Comparison of ENCODE assay signal across 9 cellular contexts in the genomic region with DNA sequence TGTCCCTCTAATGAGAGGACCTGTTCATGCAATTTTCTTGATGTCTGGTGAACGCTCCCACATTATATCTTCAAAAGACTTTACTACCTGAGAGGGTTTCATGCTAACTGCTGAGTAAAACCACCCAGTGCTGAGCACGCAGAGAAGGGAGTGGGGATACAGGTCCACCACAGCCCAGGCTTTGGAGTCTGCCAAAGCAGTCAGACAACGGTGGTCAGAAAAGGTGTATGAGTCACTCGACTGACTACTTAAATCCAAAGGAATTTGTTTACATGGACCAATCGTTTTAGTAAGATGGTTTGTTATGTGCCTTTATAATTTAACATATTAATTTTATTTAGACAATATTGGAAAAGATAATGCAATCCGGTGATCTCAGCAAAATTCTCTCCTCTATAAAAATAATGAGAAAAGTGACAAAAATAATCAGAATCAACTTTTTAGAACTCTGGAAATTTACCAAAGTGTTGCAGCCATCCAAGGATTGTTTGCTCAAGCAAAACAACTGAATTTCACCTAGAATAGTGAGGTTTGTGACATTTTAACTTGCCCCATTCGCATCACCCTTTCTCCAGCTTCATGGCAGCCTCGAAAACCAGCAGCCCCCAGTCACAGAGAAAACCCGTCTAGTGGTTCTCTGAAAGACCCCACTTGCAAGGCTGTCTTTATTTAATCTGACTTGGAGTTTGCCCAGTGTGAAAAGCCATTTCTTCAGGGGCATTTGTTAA. TPM values are rescaled to one million over a fixed set of nuclear protein-coding genes. Genes with fewer than 3 reads are reported as not detected.
DNase-seq lines count a peak whose midpoint lies in the region; ATAC-seq and TF ChIP-seq lines count a peak whose summit lies in the region.
"Not testable (repeated sequence)": the region's sequence is repeated elsewhere in the genome, so short reads cannot be mapped to it uniquely, and the experiment has no call there.
"Had no signal": no experiment of that assay in that cellular context is flagged by ENCODE, and none has a peak within 500 bp of the region (broad histone marks: within the 10 kb centered on the region; RNA-seq: fewer than 3 reads in every experiment).

No MANE protein-coding gene starts in this region.

- dilution Hi-C loops in IMR-90 (cut with HindIII; ENCODE audit: low sequenced_read_pairs, unreplicated experiment): not testable (repeated sequence)

- not testable (repeated sequence) for H3K4me3 Mint-ChIP-seq in MCF 10A (ENCODE audit: unreplicated experiment)

- H2BK5ac ChIP-seq in IMR-90 (ENCODE audit: low read depth, low read length, poor library complexity, severe bottlenecking); mesenchymal stem cell (ENCODE audit: low read depth, low read length, poor library complexity, severe bottlenecking): not testable (repeated sequence)

- TF ChIP-seq POLR2A in IMR-90 (IDR thresholded peaks at IDR 0.05; ENCODE audit: low read depth, low read length): not testable (repeated sequence)

- H3K18ac ChIP-seq in IMR-90 (ENCODE audit: low read depth, low read length); mesenchymal stem cell (ENCODE audit: low read depth in 1 of 2, low read length in 2 of 2): not testable (repeated sequence)

- not testable (repeated sequence) for H2BK15ac ChIP-seq in IMR-90 (ENCODE audit: low read depth, low read length); mesenchymal stem cell (ENCODE audit: low read depth, poor library complexity, severe bottlenecking)

- not testable (repeated sequence) for H2AFZ ChIP-seq in IMR-90 (replicated peaks; ENCODE audit: low read length, poor library complexity); fibroblast of lung (ENCODE audit: low read length); hepatocyte; mesenchymal stem cell (ENCODE audit: low read depth, low read length)

- H3K9me3 ChIP-seq in IMR-90 (ENCODE audit: control insufficient read depth, insufficient read depth, low read length); RWPE2 (ENCODE audit: severe bottlenecking); fibroblast of lung (ENCODE audit: control insufficient read depth, insufficient read depth, low read depth, low read length); hepatocyte (ENCODE audit: low read depth); mesenchymal stem cell (ENCODE audit: control insufficient read depth, low read length): not testable (repeated sequence)

- ATAC-seq in IMR-90 (ENCODE audit: low read depth) (peak; percentile 46), RWPE2 (ENCODE audit: low read depth) (peak; percentile 70; the same call in 1 of the 3 replicates)

- H4K20me1 ChIP-seq in IMR-90 (ENCODE audit: insufficient read depth, low read length); fibroblast of lung (ENCODE audit: control insufficient read depth, extremely low read depth, insufficient read depth, low read length); hepatocyte (ENCODE audit: insufficient read depth, poor library complexity, severe bottlenecking): not testable (repeated sequence)

- not testable (repeated sequence) for H3K4me1 Mint-ChIP-seq in MCF 10A (ENCODE audit: insufficient read depth, unreplicated experiment)

- H3K9me1 ChIP-seq in IMR-90 (ENCODE audit: insufficient read depth, low read length): not testable (repeated sequence)

- not testable (repeated sequence) for H3K4me2 ChIP-seq in IMR-90 (ENCODE audit: low read depth, low read length); fibroblast of lung (ENCODE audit: extremely low read depth, insufficient read depth, low read length); hepatocyte; mesenchymal stem cell (ENCODE audit: low read length, poor library complexity, severe bottlenecking)

- not testable (repeated sequence) for H4K91ac ChIP-seq in IMR-90 (ENCODE audit: insufficient read depth, low read depth, low read length); mesenchymal stem cell (ENCODE audit: low read length)

- H2BK20ac ChIP-seq in IMR-90 (ENCODE audit: low read depth, low read length): not testable (repeated sequence)

- not testable (repeated sequence) for H3K27me3 Mint-ChIP-seq in MCF 10A (ENCODE audit: insufficient read depth, unreplicated experiment)

- not testable (repeated sequence) for BruUV-seq in IMR-90 (replicated peaks; lab: Mats Ljungman, UMichigan); MCF 10A (replicated peaks; lab: Mats Ljungman, UMichigan)

- not testable (repeated sequence) for H3K36me3 ChIP-seq in IMR-90 (ENCODE audit: control insufficient read depth, insufficient read depth, low read length); RWPE2 (ENCODE audit: low read depth); fibroblast of lung (ENCODE audit: control insufficient read depth, insufficient read depth, low read length); hepatocyte (replicated peaks; ENCODE audit: insufficient read depth, low read depth); mesenchymal stem cell (ENCODE audit: control insufficient read depth in 1 of 2, insufficient read depth in 2 of 2, low read depth in 1 of 2, low read length in 2 of 2)

- not testable (repeated sequence) for H2BK120ac ChIP-seq in IMR-90 (ENCODE audit: low read depth, low read length); mesenchymal stem cell (ENCODE audit: low read depth, low read length)

- in situ Hi-C loops in IMR-90 (cut with MboI; ENCODE audit: low sequenced_read_pairs): not testable (repeated sequence)

- H2AK5ac ChIP-seq in IMR-90 (ENCODE audit: low read depth, low read length); mesenchymal stem cell (ENCODE audit: low read length, severe bottlenecking): not testable (repeated sequence)

- TF ChIP-seq CTCF in IMR-90 (conservative IDR thresholded peaks at IDR 0.05; ENCODE audit: low read depth, low read length); RWPE2 (IDR thresholded peaks at IDR 0.05; ENCODE audit: poor library complexity, severe bottlenecking); MCF 10A (IDR thresholded peaks at IDR 0.05; ENCODE audit: unreplicated experiment); fibroblast of lung (conservative IDR thresholded peaks at IDR 0.05 in 1 of 2, IDR thresholded peaks at IDR 0.05 in 1 of 2; ENCODE audit: low read depth in 1 of 2, low read length in 2 of 2); hepatocyte (IDR thresholded peaks at IDR 0.05; ENCODE audit: poor library complexity): not testable (repeated sequence)

- intact Hi-C loops in IMR-90 (cut with micrococcal nuclease); MCF 10A (cut with micrococcal nuclease): not testable (repeated sequence)

- H3K4ac ChIP-seq in IMR-90 (ENCODE audit: low read depth, low read length); mesenchymal stem cell (ENCODE audit: low read depth in 1 of 2, low read length in 2 of 2): not testable (repeated sequence)

- DNase-seq in A172 (ENCODE audit: low spot score) (peak; percentile 37), ELR (ENCODE audit: low read depth) (peak; percentile 51), IMR-90 (peak; percentile 76), MCF 10A (ENCODE audit: unreplicated experiment) (peak; percentile 10), fibroblast of lung (ENCODE audit: low read depth in 2 of 2) (peak; percentile 4 to 83), hepatocyte (ENCODE audit: low spot score) (peak; percentile 6), mesenchymal stem cell (peak; percentile 19)
- not testable (repeated sequence) for DNase-seq in RWPE2 (ENCODE audit: low spot score)

- H3K27ac Mint-ChIP-seq in MCF 10A (ENCODE audit: low read depth, unreplicated experiment): not testable (repeated sequence)

- not testable (repeated sequence) for H3K27me3 ChIP-seq in IMR-90 (ENCODE audit: control insufficient read depth, insufficient read depth, low read length); RWPE2 (ENCODE audit: insufficient read depth, poor library complexity, severe bottlenecking); fibroblast of lung (ENCODE audit: control insufficient read depth, insufficient read depth, low read length); hepatocyte; mesenchymal stem cell (ENCODE audit: control insufficient read depth in 1 of 2, insufficient read depth in 1 of 2, low read length in 2 of 2)

- H3K27ac ChIP-seq in IMR-90 (ENCODE audit: insufficient read depth, low read length); RWPE2 (ENCODE audit: poor library complexity, severe bottlenecking); fibroblast of lung (ENCODE audit: insufficient read depth, low read length); hepatocyte; mesenchymal stem cell (ENCODE audit: low read length, poor library complexity, severe bottlenecking): not testable (repeated sequence)

- POLR2A ChIA-PET in IMR-90 (lab: Charles Lee; ENCODE audit: unreplicated experiment); MCF 10A (lab: Yijun Ruan, JAX): not testable (repeated sequence)

- not testable (repeated sequence) for H2AK9ac ChIP-seq in IMR-90 (replicated peaks; ENCODE audit: low read depth, low read length, poor library complexity)

- not testable (repeated sequence) for H3K4me3 ChIP-seq in IMR-90 (ENCODE audit: insufficient read depth, low read depth, low read length); RWPE2 (ENCODE audit: severe bottlenecking); fibroblast of lung (replicated peaks in 1 of 4; ENCODE audit: control extremely low read depth in 1 of 4, insufficient read depth in 1 of 4, low read depth in 3 of 4, low read length in 4 of 4); hepatocyte; mesenchymal stem cell (ENCODE audit: insufficient read depth in 1 of 2, low read depth in 1 of 2, low read length in 2 of 2)

- not testable (repeated sequence) for H3K79me2 ChIP-seq in fibroblast of lung (ENCODE audit: control insufficient read depth, insufficient read depth, low read length); hepatocyte

- not testable (repeated sequence) for H3K79me1 ChIP-seq in IMR-90 (ENCODE audit: low read depth in 1 of 2, low read length in 2 of 2); mesenchymal stem cell (replicated peaks; ENCODE audit: low read length, poor library complexity, severe bottlenecking)

- not testable (repeated sequence) for H3K9ac ChIP-seq in IMR-90 (ENCODE audit: low read depth, low read length); fibroblast of lung (ENCODE audit: insufficient read depth, low read length); mesenchymal stem cell (ENCODE audit: low read length)

- TF ChIP-seq RAD21 in IMR-90 (IDR thresholded peaks at IDR 0.05; ENCODE audit: low read length): not testable (repeated sequence)

- H3K56ac ChIP-seq in IMR-90 (ENCODE audit: extremely low read depth, insufficient read depth, low read length): not testable (repeated sequence)

- not testable (repeated sequence) for H4K8ac ChIP-seq in IMR-90 (ENCODE audit: low read depth in 2 of 2, low read length in 2 of 2); mesenchymal stem cell (ENCODE audit: low read length)

- H2BK12ac ChIP-seq in mesenchymal stem cell (ENCODE audit: low read length in 2 of 2): not testable (repeated sequence)

- H3K9me3 Mint-ChIP-seq in MCF 10A (ENCODE audit: unreplicated experiment): not testable (repeated sequence)

- H3K9me2 ChIP-seq in hepatocyte (replicated peaks; ENCODE audit: insufficient read depth): not testable (repeated sequence)

- no CpG with 5 or more reads among the region's 9 CpGs for WGBS in IMR-90 (ENCODE audit: extremely low coverage in 2 of 2, insufficient read length in 1 of 2), 2 experiments
- 62% methylated on average over 9 of the region's 9 CpGs for WGBS in hepatocyte (ENCODE audit: low lambda C conversion rate, missing lambda C conversion rate)
- 87% methylated on average over 2 of the region's 9 CpGs for WGBS in mesenchymal stem cell

- H3K4me1 ChIP-seq in IMR-90 (ENCODE audit: control insufficient read depth, insufficient read depth, low read length); RWPE2 (ENCODE audit: insufficient read depth, poor library complexity, severe bottlenecking); fibroblast of lung (ENCODE audit: control insufficient read depth, extremely low read depth, insufficient read depth, low read length); hepatocyte (ENCODE audit: insufficient read depth); mesenchymal stem cell (ENCODE audit: control insufficient read depth, insufficient read depth, low read depth, low read length): not testable (repeated sequence)

- not testable (repeated sequence) for H3K14ac ChIP-seq in IMR-90 (replicated peaks; ENCODE audit: low read depth, low read length); mesenchymal stem cell (ENCODE audit: low read length in 2 of 2)

- not testable (repeated sequence) for H4K5ac ChIP-seq in IMR-90 (ENCODE audit: low read depth, low read length)

- CTCF ChIA-PET in IMR-90 (lab: Yijun Ruan, JAX); MCF 10A (lab: Yijun Ruan, JAX): not testable (repeated sequence)

- H3K23ac ChIP-seq in IMR-90 (ENCODE audit: low read depth, low read length); mesenchymal stem cell (ENCODE audit: low read length in 2 of 2): not testable (repeated sequence)

- not testable (repeated sequence) for H3K36me3 Mint-ChIP-seq in MCF 10A (ENCODE audit: insufficient read depth, unreplicated experiment)

RNA-seq across cellular contexts. Expression of a gene that starts 52.1 kb away (rescaled TPM):
- total RNA-seq in A172 (2014; rRNA removed; shearing (Covaris generic)): 0.50 and 2.4 TPM in 2 replicates
- 0.72 and 0.83 TPM in 2 replicates for total RNA-seq in IMR-90 (2012; rRNA removed)
- polyA plus RNA-seq in IMR-90 (2012; rRNA removed): 0.99 and 1.3 TPM in 2 replicates
- 0.05 and 0.53 TPM in 2 replicates for polyA plus RNA-seq in IMR-90 (2012; cell fraction: cytosol; rRNA removed)
- polyA plus RNA-seq in IMR-90 (2012; cell fraction: nucleus; rRNA removed; ENCODE audit: low replicate concordance): 0.37 and 7.1 TPM in 2 replicates
- 1.1 and 1.3 TPM in 2 replicates for total RNA-seq in MCF 10A (2022)
- 1.3 and 1.7 TPM in 2 replicates for total RNA-seq in fibroblast of lung
- polyA plus RNA-seq in fibroblast of lung: 1.1 and 1.9 TPM in 2 replicates
- 1.1 and 1.3 TPM in 2 replicates for polyA plus RNA-seq in fibroblast of lung (2012)
- polyA minus RNA-seq in fibroblast of lung (ENCODE audit: low replicate concordance): 1.3 TPM in 1 of 2 replicates, not detected in the other
- 13.7 and 28.5 TPM in 2 replicates for total RNA-seq in hepatocyte
- polyA plus RNA-seq in hepatocyte: 11.5 and 13.7 TPM in 2 replicates
- polyA plus RNA-seq in mesenchymal stem cell (2013, experiment 1 of 2): 0.35 TPM
- 0.49 TPM for polyA plus RNA-seq in mesenchymal stem cell (2013, experiment 2 of 2)
- total RNA-seq: CD4-positive, CD25-positive, alpha-beta regulatory T cell had no signal
